Comparison of ENCODE assay signal across 10 cellular contexts in the genomic region with DNA sequence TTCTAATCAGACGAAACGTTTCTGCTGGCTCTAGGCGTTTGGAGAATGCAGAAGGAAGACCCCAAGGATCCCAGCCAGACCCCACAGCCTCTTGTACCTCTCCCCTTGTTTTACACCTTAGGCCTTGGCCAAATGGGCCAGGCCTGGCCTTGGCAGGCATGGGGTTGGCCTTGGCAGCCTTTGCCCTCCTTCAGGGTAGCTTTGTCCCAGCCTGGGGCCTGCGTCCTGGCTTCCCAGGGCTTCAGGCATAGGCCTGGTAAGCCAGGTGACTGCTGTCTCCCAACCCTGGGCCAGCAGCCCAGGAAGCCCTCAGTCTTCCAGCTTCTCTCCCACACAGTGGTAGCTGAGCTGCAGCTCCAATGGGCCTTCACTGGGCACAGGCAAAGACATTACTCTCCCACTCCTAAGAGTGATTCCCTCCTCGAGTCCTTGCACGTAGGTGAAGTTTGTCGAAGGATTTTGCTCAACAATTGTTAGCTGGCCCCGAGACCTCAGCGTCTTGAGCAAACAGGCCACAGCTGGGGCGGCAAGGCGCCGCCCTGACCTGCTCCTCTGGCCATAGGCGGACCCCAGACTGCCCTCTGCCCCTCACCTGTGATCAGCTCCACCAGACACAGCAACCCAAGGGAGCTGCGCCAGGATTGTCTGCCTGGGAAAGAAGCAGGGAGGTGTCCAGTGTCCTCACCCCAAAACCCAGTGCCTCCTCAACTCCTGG. TPM values are rescaled to one million over a fixed set of nuclear protein-coding genes. Genes with fewer than 3 reads are reported as not detected.
A peak's percentile ranks its signal among the peaks of the same experiment; 100 is the strongest.
DNase-seq lines count a peak whose midpoint lies in the region; ATAC-seq, FAIRE-seq and TF ChIP-seq lines count a peak whose summit lies in the region.
"Had no signal": no experiment of that assay in that cellular context is flagged by ENCODE, and none has a peak within 500 bp of the region (broad histone marks: within the 10 kb centered on the region; RNA-seq: fewer than 3 reads in every experiment).

No MANE protein-coding gene starts in this region.

- no peak overlapping the region for H2BK5ac ChIP-seq in H9 (ENCODE audit: insufficient read length, low read length)
- H2BK5ac ChIP-seq in H1 (ENCODE audit: low read depth, low read length), result no peak overlapping the region

- H3K4me3 Mint-ChIP-seq in H9 (peak overlapping the region; percentile 17 to 86; a peak in 4 of 5 replicates), endothelial cell (ENCODE audit: unreplicated experiment) (no peak overlapping the region)

- H3K4ac ChIP-seq in H9 (ENCODE audit: low read depth, low read length), result no peak overlapping the region
- no peak overlapping the region for H3K4ac ChIP-seq in H1 (replicated peaks; ENCODE audit: insufficient read length, low read depth, low read length)

- H3K27ac ChIP-seq in H9 (ENCODE audit: insufficient read length, low read depth, low read length) (no peak overlapping the region), H1 (ENCODE audit: low read depth, low read length) (no peak overlapping the region), sigmoid colon (peak overlapping the region in 3 of 4 donors; percentile 1 to 71 (median 27))
- H3K27ac ChIP-seq: neutrophil had no signal

- H3K23me2 ChIP-seq in H9 (ENCODE audit: insufficient read length, low read depth, low read length, poor library complexity, severe bottlenecking) (peaks cover 6% of the 10 kb centered on the region), H1 (ENCODE audit: low read depth, low read length) (peaks cover 9% of the 10 kb centered on the region; the same call in 1 of the 2 replicates)

- H3K4me1 ChIP-seq in H9 (ENCODE audit: insufficient read depth, low read length) (no peaks in the 10 kb centered on the region), NT2/D1 (ENCODE audit: insufficient read depth, insufficient read length) (peaks cover 5% of the 10 kb centered on the region), H1 (replicated peaks in 1 of 4; ENCODE audit: control insufficient read depth in 3 of 4, insufficient read depth in 4 of 4, low read length in 3 of 4) (peaks cover 0 to 30% (median 20%) of the 10 kb centered on the region in 4 experiments; a peak in 6 of 7 replicates), sigmoid colon (peaks cover 0 to 61% (median 57%) of the 10 kb centered on the region in 4 donors)

- H3K27ac Mint-ChIP-seq in H9 (no peak overlapping the region), endothelial cell (ENCODE audit: unreplicated experiment) (no peak overlapping the region)
- H3K27ac Mint-ChIP-seq: activated naive CD4-positive, alpha-beta T cell treated with anti-CD3 and anti-CD28 coated beads, Interleukin-2, amount 50 U/mL, for 72 hours had no signal

- H4K91ac ChIP-seq in H9 (ENCODE audit: insufficient read length, low read depth, low read length) (no peak overlapping the region), H1 (replicated peaks; ENCODE audit: insufficient read length, low read length) (no peak overlapping the region)

- H3K27me3 Mint-ChIP-seq in H9 (ENCODE audit: low read depth) (peaks cover 92% of the 10 kb centered on the region), endothelial cell (ENCODE audit: unreplicated experiment) (peaks cover 39% of the 10 kb centered on the region)

- H3K9ac ChIP-seq in H9 (ENCODE audit: extremely low read depth, insufficient read length, low read length), result no peak overlapping the region
- H3K9ac ChIP-seq in NT2/D1 (ENCODE audit: insufficient read length, low read depth), result peak overlapping the region; percentile 56
- no peak overlapping the region for H3K9ac ChIP-seq in H1 (replicated peaks in 1 of 4; ENCODE audit: extremely low read depth in 1 of 4, low read depth in 3 of 4, low read length in 3 of 4)

- intact Hi-C loops in sigmoid colon (cut with DNase I), result loop anchor here (5.0 kb wide), 2 partner anchors 157 to 297 kb away; no protein-coding TSS in a partner anchor

- H4K5ac ChIP-seq in H9 (ENCODE audit: insufficient read length, low read depth, low read length), result no peak overlapping the region
- H4K5ac ChIP-seq in H1 (ENCODE audit: insufficient read length, low read depth, low read length), result no peak overlapping the region

- H3K14ac ChIP-seq in H9 (ENCODE audit: insufficient read depth, low read length), result no peak overlapping the region
- H3K14ac ChIP-seq in H1 (ENCODE audit: insufficient read length), result no peak overlapping the region

- no peak for DNase-seq in H9
- DNase-seq in NT2/D1 (ENCODE audit: low read depth, low spot score), result no peak
- no peak for DNase-seq in H1 (ENCODE audit: low read depth in 1 of 2, low spot score in 2 of 2)
- no peak for DNase-seq in sigmoid colon
- no peak for DNase-seq in endothelial cell (ENCODE audit: low spot score)
- no peak for DNase-seq in anterior cingulate cortex (lab: John Stamatoyannopoulos, UW)

- no peak for ATAC-seq in GM18511 (IDR thresholded peaks at IDR 0.05; ENCODE audit: unreplicated experiment)
- ATAC-seq: GM12878 had no signal

- TF ChIP-seq RAD21 in H1 (IDR thresholded peaks at IDR 0.05 in 1 of 2, conservative IDR thresholded peaks at IDR 0.05 in 1 of 2; ENCODE audit: low read depth in 2 of 2, low read length in 2 of 2), result no peak

- no peak overlapping the region for H3K18ac ChIP-seq in H9 (ENCODE audit: insufficient read length, low read depth, low read length)
- no peak overlapping the region; the same call in 1 of the 2 replicates for H3K18ac ChIP-seq in H1 (ENCODE audit: extremely low read depth, low read length)

- H3K27me3 ChIP-seq in H9 (ENCODE audit: insufficient read depth, low read length) (peaks cover 91% of the 10 kb centered on the region), NT2/D1 (ENCODE audit: insufficient read depth, insufficient read length) (peaks cover 91% of the 10 kb centered on the region), H1 (replicated peaks in 1 of 4; ENCODE audit: control insufficient read depth in 3 of 4, extremely low read depth in 1 of 4, insufficient read depth in 3 of 4, low read length in 3 of 4) (peaks cover 94 to 99% (median 96%) of the 10 kb centered on the region in 4 experiments), sigmoid colon (peaks cover 85 to 100% (median 98%) of the 10 kb centered on the region in 3 donors)

- H2BK120ac ChIP-seq in H9 (ENCODE audit: low read depth, low read length, poor library complexity, severe bottlenecking), result no peak overlapping the region
- H2BK120ac ChIP-seq in H1 (replicated peaks; ENCODE audit: low read depth, low read length), result no peak overlapping the region

- H4K8ac ChIP-seq in H9 (replicated peaks; ENCODE audit: insufficient read length, low read depth, low read length), result no peak overlapping the region
- H4K8ac ChIP-seq in H1 (ENCODE audit: extremely low read depth, insufficient read depth, low read length), result peak overlapping the region; percentile 1; the same call in 1 of the 2 replicates

- no peak for TF ChIP-seq EP300 in H1 (IDR thresholded peaks at IDR 0.05; ENCODE audit: borderline replicate concordance in 1 of 2, low read depth in 2 of 2, low read length in 2 of 2)
- no peak for TF ChIP-seq EP300 in sigmoid colon (IDR thresholded peaks at IDR 0.05)

- TF ChIP-seq POLR2A in H1 (IDR thresholded peaks at IDR 0.05; ENCODE audit: control extremely low read depth in 1 of 2, low read depth in 2 of 2, low read length in 2 of 2) (no peak), sigmoid colon (IDR thresholded peaks at IDR 0.05) (no peak)

- H3K4me1 Mint-ChIP-seq in H9 (peaks cover 15 to 31% of the 10 kb centered on the region in 2 experiments), endothelial cell (ENCODE audit: unreplicated experiment) (peaks cover 16% of the 10 kb centered on the region)

- H3K23ac ChIP-seq in H9 (ENCODE audit: insufficient read length, low read depth, low read length) (no peak overlapping the region), H1 (ENCODE audit: insufficient read length) (no peak overlapping the region)

- no peak for FAIRE-seq in H1 (lab: Jason Lieb, UNC)
- FAIRE-seq: GM12878 had no signal

- no peak for TF ChIP-seq CTCF in H9 (conservative IDR thresholded peaks at IDR 0.05)
- TF ChIP-seq CTCF in H1 (IDR thresholded peaks at IDR 0.05; ENCODE audit: control extremely low read depth in 1 of 3, insufficient read depth in 1 of 3, low read depth in 1 of 3, low read length in 3 of 3), result no peak
- no peak for TF ChIP-seq CTCF in sigmoid colon (IDR thresholded peaks at IDR 0.05)
- no peak for TF ChIP-seq CTCF in endothelial cell (IDR thresholded peaks at IDR 0.05; ENCODE audit: unreplicated experiment)

- no peak overlapping the region for H2AFZ ChIP-seq in H9 (ENCODE audit: low read length)
- H2AFZ ChIP-seq in H1 (ENCODE audit: low read length), result no peak overlapping the region

- H3K56ac ChIP-seq in H9 (ENCODE audit: insufficient read length, low read depth, low read length) (no peak overlapping the region), H1 (replicated peaks; ENCODE audit: insufficient read length, low read depth, low read length) (no peak overlapping the region)

- H2AK5ac ChIP-seq in H9 (ENCODE audit: insufficient read length, low read length) (no peak overlapping the region), H1 (ENCODE audit: low read depth, low read length) (0 out of 2 replicates have a peak overlapping the region, but pooled peaks have one; percentile 39)

- H3T11ph ChIP-seq in H9 (ENCODE audit: low read length), result no peak overlapping the region

- WGBS in H9 (ENCODE audit: extremely low coverage, insufficient read length, low lambda C conversion rate), result no CpG with 5 or more reads among the region's 14 CpGs
- WGBS in H1 (ENCODE audit: extremely low coverage in 1 of 2, insufficient coverage in 1 of 2, insufficient read length in 1 of 2, insufficient replicate concordance in 2 of 2, low coverage in 1 of 2, low lambda C conversion rate in 2 of 2, missing lambda C conversion rate in 1 of 2), 2 experiments, result 27% methylated on average over 14 of the region's 14 CpGs; no CpG with 5 or more reads in 1 of the 2 experiments
- 61 to 76% methylated on average over 14 of the region's 14 CpGs for WGBS in sigmoid colon, 2 donors

- no peaks in the 10 kb centered on the region for H3K9me3 ChIP-seq in H9 (ENCODE audit: control insufficient read depth, low read depth, low read length)
- H3K9me3 ChIP-seq in NT2/D1 (ENCODE audit: insufficient read depth, low read length), result no peaks in the 10 kb centered on the region
- H3K9me3 ChIP-seq in H1 (ENCODE audit: insufficient read depth in 2 of 2, low read depth in 1 of 2, low read length in 1 of 2), result no peaks in the 10 kb centered on the region
- H3K9me3 ChIP-seq in sigmoid colon, result no peaks in the 10 kb centered on the region
- H3K9me3 ChIP-seq: neutrophil had no signal

- H3K79me2 ChIP-seq in H9 (ENCODE audit: insufficient read depth, low read length) (no peaks in the 10 kb centered on the region), H1 (ENCODE audit: control insufficient read depth in 1 of 2, insufficient read depth in 2 of 2, low read length in 2 of 2) (no peaks in the 10 kb centered on the region)

- POLR2A ChIA-PET in H1 (lab: Charles Lee; ENCODE audit: partially characterized antibody), result interaction anchor here (1.0 to 1.2 kb wide), 3 partner anchors 9 to 455 kb away, joined by 3 to 4 read pairs (median 4); no protein-coding TSS in a partner anchor

- H3K4me3 ChIP-seq in NT2/D1 (ENCODE audit: insufficient read length, low read depth) (no peak overlapping the region), H1 (ENCODE audit: extremely low read depth in 1 of 4, insufficient read depth in 2 of 4, low read depth in 3 of 4, low read length in 4 of 4) (peak overlapping the region in 3 of 4 experiments; percentile 4 to 57 (median 23); a peak in 4 of 8 replicates), sigmoid colon (no peak overlapping the region)
- H3K4me3 ChIP-seq: GM12878 had no signal

- no peaks in the 10 kb centered on the region for H3K36me3 ChIP-seq in NT2/D1 (ENCODE audit: insufficient read depth, insufficient read length, low read length)
- peaks cover 0 to 9% (median 0%) of the 10 kb centered on the region in 4 experiments; a peak in 1 of 8 replicates for H3K36me3 ChIP-seq in H1 (ENCODE audit: control insufficient read depth in 2 of 4, insufficient read depth in 4 of 4, low read length in 3 of 4)
- H3K36me3 ChIP-seq in sigmoid colon, result no peaks in the 10 kb centered on the region
- H3K36me3 ChIP-seq: neutrophil had no signal

- H2BK15ac ChIP-seq in H9 (ENCODE audit: low read depth, low read length) (no peak overlapping the region), H1 (ENCODE audit: low read length) (0 out of 2 replicates have a peak overlapping the region, but pooled peaks have one; percentile 81)

- H4K20me1 ChIP-seq in H9 (ENCODE audit: control insufficient read depth, insufficient read depth, insufficient read length) (no peaks in the 10 kb centered on the region), H1 (replicated peaks in 1 of 2; ENCODE audit: control insufficient read depth in 1 of 2, insufficient read depth in 2 of 2, low read length in 2 of 2) (peaks cover 36 to 57% of the 10 kb centered on the region in 2 experiments)

- H2BK20ac ChIP-seq in H9 (ENCODE audit: low read depth, low read length, poor library complexity, severe bottlenecking) (no peak overlapping the region), H1 (ENCODE audit: low read length) (peak overlapping the region; percentile 80; the same call in 1 of the 2 replicates)

- CTCF ChIA-PET in H1 (lab: Charles Lee; ENCODE audit: partially characterized antibody), result interaction anchor here (1.0 to 2.6 kb wide), 9 partner anchors 8 to 297 kb away, joined by 3 to 10 read pairs (median 4); no protein-coding TSS in a partner anchor

- H3K9me3 Mint-ChIP-seq in H9, result peaks cover 0 to 4% of the 10 kb centered on the region in 2 experiments; a peak in 2 of 5 replicates
- H3K9me3 Mint-ChIP-seq in endothelial cell (ENCODE audit: unreplicated experiment), result no peaks in the 10 kb centered on the region
- H3K9me3 Mint-ChIP-seq: activated naive CD4-positive, alpha-beta T cell treated with anti-CD3 and anti-CD28 coated beads, Interleukin-2, amount 50 U/mL, for 72 hours had no signal

- peak overlapping the region; percentile 39 for H3K4me2 ChIP-seq in H9 (ENCODE audit: insufficient read depth, insufficient read length, low read length)
- peak overlapping the region; percentile 68 to 81 for H3K4me2 ChIP-seq in H1 (ENCODE audit: insufficient read depth in 1 of 2, low read depth in 2 of 2, low read length in 2 of 2)

- H3K36me3 Mint-ChIP-seq in H9 (ENCODE audit: insufficient read depth in 1 of 3, low read depth in 3 of 3) (no peaks in the 10 kb centered on the region; a peak in 1 of 7 replicates), endothelial cell (ENCODE audit: low read depth, unreplicated experiment) (no peaks in the 10 kb centered on the region)

- H3K79me1 ChIP-seq in H9 (ENCODE audit: insufficient read depth, low read depth, low read length, poor library complexity, severe bottlenecking), result no peaks in the 10 kb centered on the region
- H3K79me1 ChIP-seq in H1 (ENCODE audit: low read depth, low read length), result 0 out of 2 replicates have a peak, but pooled peaks cover 2% of the 10 kb centered on the region

- H2BK12ac ChIP-seq in H9 (ENCODE audit: insufficient read length, low read depth, low read length) (no peak overlapping the region), H1 (ENCODE audit: low read depth, low read length) (peak overlapping the region; percentile 84; the same call in 1 of the 2 replicates)

RNA-seq across cellular contexts. Expression of a gene that starts 1.1 kb away (rescaled TPM):
- total RNA-seq in H9 (2021) (not detected in 2 replicates), sigmoid colon (1 to 10 TPM; 1.6 to 5.8 (median 3.5) TPM), endothelial cell (ENCODE audit: unreplicated experiment) (0.87 TPM)
- total RNA-seq in H1 (2021; fragmentation: NEBNext Ultra II Directional; extraction: Animal tissue kit (Norgen Biotek cat#: 25700)), result not detected in 2 replicates
- polyA plus RNA-seq in H1 (2011; rRNA removed) (0.03 and 0.05 TPM in 2 replicates), sigmoid colon (1 to 10 TPM; 6.0 to 7.2 (median 6.3) TPM)
- 0.05 TPM for polyA plus RNA-seq in H1 (2011; cell fraction: cytosol; rRNA removed)
- polyA plus RNA-seq in H1 (2011; cell fraction: nucleus; rRNA removed), result 0.06 TPM
- not detected in 4 replicates for polyA plus RNA-seq in H1 (2012, experiment 1 of 2)
- polyA plus RNA-seq in H1 (2012, experiment 2 of 2), result not detected
- polyA plus RNA-seq in H1 (2013, experiment 1 of 2), result 0.04 TPM
- polyA plus RNA-seq in H1 (2013, experiment 2 of 2), result 0.06 TPM
- polyA minus RNA-seq in H1 (2011; rRNA and poly(A)+ RNA removed), result not detected in 2 replicates
- polyA minus RNA-seq in H1 (2011; cell fraction: cytosol; rRNA and poly(A)+ RNA removed), result 0.88 TPM
- polyA minus RNA-seq in H1 (2011; cell fraction: nucleus; rRNA and poly(A)+ RNA removed), result 0.70 TPM

Comparison
In these comparisons a context has a peak if more than half of its experiments do, and no peak if none do; other contexts are left out.
1. H3K27ac ChIP-seq: peak in sigmoid colon (3 of 4); none in H9 (single experiment) and H1 (single experiment).
2. H3K4me3 ChIP-seq: peak in H1 (3 of 4); none in NT2/D1 (single experiment) and sigmoid colon (0 of 4).